Comparison of ENCODE assay signal across 8 cellular contexts in genomic region chr5:141681695-141682641, GRCh38. TPM values are rescaled to one million over a fixed set of nuclear protein-coding genes. Genes with fewer than 3 reads are reported as not detected.
DNase-seq lines count a peak whose midpoint lies in the region; ATAC-seq and TF ChIP-seq lines count a peak whose summit lies in the region.

Gene ARAP3, minus strand, starts transcription at chr5:141682230. Its CDS starts 1,744 bp downstream, at chr5:141680486.

- no peaks in the 10 kb centered on the region for H3K27me3 Mint-ChIP-seq in CD8-positive, alpha-beta T cell (ENCODE audit: low read depth)

- no peak for TF ChIP-seq CTCF in CD8-positive, alpha-beta T cell (IDR thresholded peaks at IDR 0.05)
- TF ChIP-seq CTCF in dorsolateral prefrontal cortex (IDR thresholded peaks at IDR 0.05 in 54 of 56, conservative IDR thresholded peaks at IDR 0.05 in 2 of 56; ENCODE audit: low read depth in 1 of 56, partially characterized antibody in 56 of 56): no peak

- H3K4me1 ChIP-seq in CD8-positive, alpha-beta T cell (ENCODE audit: insufficient read depth, low read length): peaks cover 30% of the 10 kb centered on the region

- H3K4me3 ChIP-seq in CD8-positive, alpha-beta T cell (ENCODE audit: low read depth, low read length): peak within 1 kb of the TSS; percentile 55
- peak within 1 kb of the TSS in 58 of 59 donors; percentile 14 to 65 (median 50) for H3K4me3 ChIP-seq in dorsolateral prefrontal cortex

- peak; percentile 54 for ATAC-seq in CD8-positive, alpha-beta T cell

- no peaks in the 10 kb centered on the region for H3K36me3 Mint-ChIP-seq in CD8-positive, alpha-beta T cell

- H3K36me3 ChIP-seq in CD8-positive, alpha-beta T cell (ENCODE audit: insufficient read depth, low read length): no peaks in the 10 kb centered on the region

- H3K4me3 Mint-ChIP-seq in CD8-positive, alpha-beta T cell: peak within 1 kb of the TSS; percentile 76

- no peaks in the 10 kb centered on the region for H3K9me3 Mint-ChIP-seq in CD8-positive, alpha-beta T cell

- H3K4me1 Mint-ChIP-seq in CD8-positive, alpha-beta T cell (ENCODE audit: low read depth): peaks cover 28% of the 10 kb centered on the region

- peak within 1 kb of the TSS; percentile 49 for H3K27ac Mint-ChIP-seq in CD8-positive, alpha-beta T cell

- no peaks in the 10 kb centered on the region for H3K9me3 ChIP-seq in CD8-positive, alpha-beta T cell (ENCODE audit: low read length)

- POLR2A ChIA-PET in CD8-positive, alpha-beta T cell (lab: Charles Lee): interaction anchor here (2.1 kb wide), 1 partner anchor 10 kb away, joined by 24 read pairs; no protein-coding TSS in a partner anchor

- DNase-seq in CD8-positive, alpha-beta T cell: peak in 5 of 7 experiments; percentile 30 to 78 (median 42)
- DNase-seq in Kasumi-1 (lab: John Stamatoyannopoulos, UW) (peak; percentile 40 to 61), dorsolateral prefrontal cortex (peak in 2 of 10 donors; percentile 43 to 50), NCI-H1417 treated with DMSO at 0.1 percent for 48 hours (lab: John Stamatoyannopoulos, UW) (no peak), NCI-H446 treated with DMSO at 0.1 percent for 48 hours (lab: John Stamatoyannopoulos, UW) (no peak)
- DNase-seq in activated CD4-positive, alpha-beta T cell treated with anti-CD3 and anti-CD28 coated beads for 48 hours: peak; percentile 45
- peak; percentile 52 for DNase-seq in stimulated activated CD4-positive, alpha-beta T cell treated with anti-CD3 and anti-CD28 coated beads, Interleukin-15, amount 100 ng/mL, for 24 hours

- H3K27ac ChIP-seq in CD8-positive, alpha-beta T cell (ENCODE audit: low read depth, low read length): no peak within 1 kb of the TSS
- H3K27ac ChIP-seq in dorsolateral prefrontal cortex: peak within 1 kb of the TSS in 42 of 59 donors; percentile 14 to 82 (median 56)
- peak within 1 kb of the TSS; percentile 65 for H3K27ac ChIP-seq in layer of hippocampus (ENCODE audit: low read depth, low read length)

- CTCF ChIA-PET in CD8-positive, alpha-beta T cell (lab: Charles Lee): interaction anchor here (0.7 to 5.6 kb wide), 8 partner anchors 11 to 282 kb away, joined by 3 to 64 read pairs (median 7); no protein-coding TSS in a partner anchor

- intact Hi-C loops in CD8-positive, alpha-beta T cell (cut with DNase I, micrococcal nuclease): loop anchor here in 1 of 2 experiments (2.0 kb wide), 1 partner anchor 31 kb away; the partner anchor contains the start of gene FCHSD1
- intact Hi-C loops in dorsolateral prefrontal cortex (cut with DNase I): loop anchor here (10.0 kb wide), 2 partner anchors 443 to 463 kb away; no protein-coding TSS in a partner anchor

- no peaks in the 10 kb centered on the region for H3K27me3 ChIP-seq in CD8-positive, alpha-beta T cell (ENCODE audit: insufficient read depth, low read length)
- H3K27me3 ChIP-seq in dorsolateral prefrontal cortex: no peaks in the 10 kb centered on the region
- H3K27me3 ChIP-seq in layer of hippocampus (ENCODE audit: control insufficient read depth, insufficient read depth, low read length): no peaks in the 10 kb centered on the region

RNA-seq across cellular contexts. Expression of gene ARAP3, which starts in this region (rescaled TPM):
- total RNA-seq in CD8-positive, alpha-beta T cell: 1 to 10 TPM in 1 of 2 experiments, under 1 TPM in 1; 0.73 to 1.2 TPM
- total RNA-seq in dorsolateral prefrontal cortex: 10 to 100 TPM in 66 of 120 experiments, 1 to 10 TPM in 54; 3.8 to 24.9 (median 10.5) TPM

Comparison
In these comparisons a context has a peak if more than half of its experiments do, and no peak if none do; other contexts are left out.
1. DNase-seq: peak in CD8-positive, alpha-beta T cell (5 of 7), Kasumi-1 (2 of 2), activated CD4-positive, alpha-beta T cell treated with anti-CD3 and anti-CD28 coated beads for 48 hours (single experiment) and stimulated activated CD4-positive, alpha-beta T cell treated with anti-CD3 and anti-CD28 coated beads, Interleukin-15, amount 100 ng/mL, for 24 hours (single experiment); none in NCI-H1417 treated with DMSO at 0.1 percent for 48 hours (single experiment) and NCI-H446 treated with DMSO at 0.1 percent for 48 hours (single experiment).